12 cellular contexts compared by ENCODE assay signal in genomic region chr2:181461056-181461630, GRCh38. TPM values are rescaled to one million over a fixed set of nuclear protein-coding genes. Genes with fewer than 3 reads are reported as not detected.
A peak's percentile ranks its signal among the peaks of the same experiment; 100 is the strongest.
DNase-seq lines count a peak whose midpoint lies in the region; ATAC-seq and TF ChIP-seq lines count a peak whose summit lies in the region.
"Had no signal": no experiment of that assay in that cellular context is flagged by ENCODE, and none has a peak within 500 bp of the region (broad histone marks: within the 10 kb centered on the region; RNA-seq: fewer than 3 reads in every experiment).

No MANE protein-coding gene starts in this region.

- peaks cover 3% of the 10 kb centered on the region for H3K27me3 ChIP-seq in rectal smooth muscle tissue (ENCODE audit: control insufficient read depth, insufficient read depth, low read length)
- no peaks in the 10 kb centered on the region for H3K27me3 ChIP-seq in vagina

- H3K4me3 ChIP-seq in rectal smooth muscle tissue (ENCODE audit: low read length): peak overlapping the region; percentile 34
- no peak overlapping the region for H3K4me3 ChIP-seq in vagina
- H3K4me3 ChIP-seq: K562 had no signal

- no peak for TF ChIP-seq CTCF in vagina (IDR thresholded peaks at IDR 0.05)

- peak overlapping the region; percentile 95 for H3K27ac Mint-ChIP-seq in activated CD4-positive, alpha-beta T cell treated with anti-CD3 and anti-CD28 coated beads for 36 hours
- H3K27ac Mint-ChIP-seq in activated CD4-positive, alpha-beta memory T cell treated with anti-CD3 and anti-CD28 coated beads for 36 hours: peak overlapping the region; percentile 97
- H3K27ac Mint-ChIP-seq: brain had no signal

- intact Hi-C loops in activated CD4-positive, alpha-beta T cell treated with anti-CD3 and anti-CD28 coated beads for 36 hours (cut with DNase I, micrococcal nuclease): loop anchor here (10.0 kb wide), 3 partner anchors 224 to 1336 kb away; partner anchors contain the start of gene NEUROD1 (in 1 of the 2)
- intact Hi-C loops in activated CD4-positive, alpha-beta memory T cell treated with anti-CD3 and anti-CD28 coated beads for 36 hours (cut with micrococcal nuclease): loop anchor here (5.0 to 10.0 kb wide), 2 partner anchors 254 to 479 kb away; partner anchors contain the start of gene UBE2E3
- intact Hi-C loops in vagina (cut with DNase I): no loop called here

- peaks cover 69% of the 10 kb centered on the region for H3K4me1 Mint-ChIP-seq in activated CD4-positive, alpha-beta T cell treated with anti-CD3 and anti-CD28 coated beads for 36 hours
- peaks cover 66% of the 10 kb centered on the region for H3K4me1 Mint-ChIP-seq in activated CD4-positive, alpha-beta memory T cell treated with anti-CD3 and anti-CD28 coated beads for 36 hours (ENCODE audit: low read depth)

- H3K9me3 Mint-ChIP-seq in activated CD4-positive, alpha-beta T cell treated with anti-CD3 and anti-CD28 coated beads for 36 hours (ENCODE audit: low read depth): no peaks in the 10 kb centered on the region
- no peaks in the 10 kb centered on the region for H3K9me3 Mint-ChIP-seq in activated CD4-positive, alpha-beta memory T cell treated with anti-CD3 and anti-CD28 coated beads for 36 hours
- H3K9me3 Mint-ChIP-seq: brain had no signal

- H3K27me3 Mint-ChIP-seq in activated CD4-positive, alpha-beta T cell treated with anti-CD3 and anti-CD28 coated beads for 36 hours: no peaks in the 10 kb centered on the region
- H3K27me3 Mint-ChIP-seq in activated CD4-positive, alpha-beta memory T cell treated with anti-CD3 and anti-CD28 coated beads for 36 hours: no peaks in the 10 kb centered on the region

- H3K36me3 Mint-ChIP-seq in activated CD4-positive, alpha-beta T cell treated with anti-CD3 and anti-CD28 coated beads for 36 hours (ENCODE audit: low read depth): peaks cover 23% of the 10 kb centered on the region
- peaks cover 26% of the 10 kb centered on the region for H3K36me3 Mint-ChIP-seq in activated CD4-positive, alpha-beta memory T cell treated with anti-CD3 and anti-CD28 coated beads for 36 hours
- H3K36me3 Mint-ChIP-seq: brain had no signal

- no peaks in the 10 kb centered on the region for H3K9me3 ChIP-seq in vagina

- peak overlapping the region; percentile 91 for H3K4me3 Mint-ChIP-seq in activated CD4-positive, alpha-beta T cell treated with anti-CD3 and anti-CD28 coated beads for 36 hours
- peak overlapping the region; percentile 88 for H3K4me3 Mint-ChIP-seq in activated CD4-positive, alpha-beta memory T cell treated with anti-CD3 and anti-CD28 coated beads for 36 hours

- no peak overlapping the region for H3K9ac ChIP-seq in rectal smooth muscle tissue (ENCODE audit: low read length)

- CTCF ChIA-PET in activated CD4-positive, alpha-beta T cell treated with anti-CD3 and anti-CD28 coated beads for 36 hours (lab: Charles Lee): interaction anchor here (0.9 to 1.6 kb wide), 4 partner anchors 9 to 40 kb away, joined by 3 to 7 read pairs (median 3); no protein-coding TSS in a partner anchor
- CTCF ChIA-PET in activated CD4-positive, alpha-beta memory T cell treated with anti-CD3 and anti-CD28 coated beads for 36 hours (lab: Charles Lee): interaction anchor here (0.8 to 1.7 kb wide), 3 partner anchors 22 to 356 kb away, joined by 3 to 11 read pairs (median 4); no protein-coding TSS in a partner anchor

- DNase-seq in activated CD4-positive, alpha-beta T cell treated with anti-CD3 and anti-CD28 coated beads for 36 hours: peak; percentile 26
- no peak for DNase-seq in activated CD4-positive, alpha-beta T cell treated with anti-CD3 and anti-CD28 coated beads for 1 hour
- no peak for DNase-seq in activated CD4-positive, alpha-beta memory T cell treated with anti-CD3 and anti-CD28 coated beads for 36 hours
- no peak for DNase-seq in vagina (ENCODE audit: extremely low spot score in 2 of 2)
- DNase-seq: left ventricle myocardium superior, NCI-H69 had no signal

- H3K4me1 ChIP-seq in rectal smooth muscle tissue (ENCODE audit: control insufficient read depth, insufficient read depth, low read length): peaks cover 4% of the 10 kb centered on the region
- H3K4me1 ChIP-seq in vagina: peaks cover 22% of the 10 kb centered on the region

- POLR2A ChIA-PET in activated CD4-positive, alpha-beta T cell treated with anti-CD3 and anti-CD28 coated beads for 36 hours (lab: Charles Lee): no interaction called here
- POLR2A ChIA-PET in activated CD4-positive, alpha-beta memory T cell treated with anti-CD3 and anti-CD28 coated beads for 36 hours (lab: Charles Lee): interaction anchor here (0.6 to 1.1 kb wide), 4 partner anchors 11 to 157 kb away, joined by 3 to 4 read pairs (median 3); no protein-coding TSS in a partner anchor

- no peak for TF ChIP-seq POLR2A in vagina (IDR thresholded peaks at IDR 0.05)

- H3K36me3 ChIP-seq in rectal smooth muscle tissue (ENCODE audit: control insufficient read depth, insufficient read depth, low read length) (no peaks in the 10 kb centered on the region), vagina (no peaks in the 10 kb centered on the region)

- no peak for ATAC-seq in activated CD4-positive, alpha-beta T cell treated with anti-CD3 and anti-CD28 coated beads for 36 hours
- peak; percentile 21 for ATAC-seq in HG03175 (IDR thresholded peaks at IDR 0.05; ENCODE audit: unreplicated experiment)
- no peak for ATAC-seq in HG03469 (IDR thresholded peaks at IDR 0.05; ENCODE audit: unreplicated experiment)
- ATAC-seq in GM19035 (IDR thresholded peaks at IDR 0.05; ENCODE audit: unreplicated experiment): no peak
- ATAC-seq: K562, left ventricle myocardium superior had no signal

- H3K27ac ChIP-seq in rectal smooth muscle tissue (ENCODE audit: low read depth, low read length) (no peak overlapping the region), vagina (no peak overlapping the region)

RNA-seq across cellular contexts. Expression of gene ITGA4, which starts 4.0 kb away (rescaled TPM):
- 10 to 100 TPM; 27.7 to 33.6 TPM for total RNA-seq in activated CD4-positive, alpha-beta T cell treated with anti-CD3 and anti-CD28 coated beads for 36 hours
- total RNA-seq in activated CD4-positive, alpha-beta memory T cell treated with anti-CD3 and anti-CD28 coated beads for 36 hours: 10 to 100 TPM; 46.5 to 51.2 TPM
- 4.9 TPM for total RNA-seq in vagina
